8 cellular contexts compared by ENCODE assay signal in genomic region chr16:23557779-23558330, GRCh38. TPM values are rescaled to one million over a fixed set of nuclear protein-coding genes. Genes with fewer than 3 reads are reported as not detected.
DNase-seq lines count a peak whose midpoint lies in the region; ATAC-seq and TF ChIP-seq lines count a peak whose summit lies in the region.

No MANE protein-coding gene starts in this region.

- peaks cover 10% of the 10 kb centered on the region for H3K4me1 ChIP-seq in foreskin keratinocyte

- TF ChIP-seq CTCF in foreskin keratinocyte (conservative IDR thresholded peaks at IDR 0.05) (no peak), osteocyte (IDR thresholded peaks at IDR 0.05) (no peak)

- peak overlapping the region; percentile 88 for H3K27ac ChIP-seq in foreskin keratinocyte

- peak overlapping the region; percentile 89 for H3K27ac Mint-ChIP-seq in osteocyte (ENCODE audit: unreplicated experiment)

- H3K9me3 Mint-ChIP-seq in activated T-cell treated with anti-CD3 and anti-CD28 coated beads, Interleukin-2, amount 50 U/mL, for 4 hours = no peaks in the 10 kb centered on the region
- H3K9me3 Mint-ChIP-seq in osteocyte (ENCODE audit: unreplicated experiment) = no peaks in the 10 kb centered on the region

- H3K4me1 Mint-ChIP-seq in activated T-cell treated with anti-CD3 and anti-CD28 coated beads, Interleukin-2, amount 50 U/mL, for 4 hours (ENCODE audit: low read depth) = peaks cover 36% of the 10 kb centered on the region
- peaks cover 29% of the 10 kb centered on the region for H3K4me1 Mint-ChIP-seq in osteocyte (ENCODE audit: unreplicated experiment)

- ATAC-seq in activated T-cell treated with anti-CD3 and anti-CD28 coated beads, Interleukin-2, amount 50 U/mL, for 4 hours = peak; percentile 13 to 16
- peak; percentile 18 for ATAC-seq in foreskin keratinocyte
- ATAC-seq in GM18868 (IDR thresholded peaks at IDR 0.05; ENCODE audit: unreplicated experiment) = no peak

- peak; percentile 27 for DNase-seq in NCI-H748 (lab: John Stamatoyannopoulos, UW; ENCODE audit: unreplicated experiment)
- DNase-seq in NCI-H748 treated with DMSO at 0.1 percent for 48 hours (lab: John Stamatoyannopoulos, UW) = no peak
- DNase-seq in HT-29 (ENCODE audit: low spot score) = peak; percentile 20
- peak; percentile 4 for DNase-seq in activated T-cell treated with anti-CD3 and anti-CD28 coated beads, Interleukin-2, amount 50 U/mL, for 4 hours
- DNase-seq in foreskin keratinocyte = no peak
- peak; percentile 87 for DNase-seq in osteocyte (ENCODE audit: extremely low spot score, unreplicated experiment)
- no peak for DNase-seq in cortex of kidney (lab: John Stamatoyannopoulos, UW)

- H3K36me3 Mint-ChIP-seq in activated T-cell treated with anti-CD3 and anti-CD28 coated beads, Interleukin-2, amount 50 U/mL, for 4 hours (ENCODE audit: insufficient read depth) = peaks cover 17% of the 10 kb centered on the region
- H3K36me3 Mint-ChIP-seq in osteocyte (ENCODE audit: unreplicated experiment) = peaks cover 25% of the 10 kb centered on the region

- H3K4me3 Mint-ChIP-seq in activated T-cell treated with anti-CD3 and anti-CD28 coated beads, Interleukin-2, amount 50 U/mL, for 4 hours = peak overlapping the region; percentile 95
- peak overlapping the region; percentile 92 for H3K4me3 Mint-ChIP-seq in osteocyte (ENCODE audit: unreplicated experiment)

- no peaks in the 10 kb centered on the region for H3K27me3 ChIP-seq in foreskin keratinocyte

- no peaks in the 10 kb centered on the region for H3K27me3 Mint-ChIP-seq in activated T-cell treated with anti-CD3 and anti-CD28 coated beads, Interleukin-2, amount 50 U/mL, for 4 hours (ENCODE audit: low read depth)
- no peaks in the 10 kb centered on the region for H3K27me3 Mint-ChIP-seq in osteocyte (ENCODE audit: unreplicated experiment)

RNA-seq across cellular contexts. Expression of gene UBFD1, which starts 0.3 kb away (rescaled TPM):
- total RNA-seq in HT-29 (2014; rRNA removed; shearing (Covaris generic)) = 67.3 and 94.4 TPM in 2 replicates
- total RNA-seq in activated T-cell treated with anti-CD3 and anti-CD28 coated beads, Interleukin-2, amount 50 U/mL, for 4 hours = 10 to 100 TPM; 69.8 to 73.8 (median 70.0) TPM
- total RNA-seq in foreskin keratinocyte (36.8 and 40.0 TPM in 2 replicates), osteocyte (92.1 and 100 TPM in 2 replicates)
- polyA plus RNA-seq in foreskin keratinocyte = 19.1 and 20.7 TPM in 2 replicates

RNA-seq across cellular contexts. Expression of gene EARS2, which starts 0.7 kb away (rescaled TPM):
- total RNA-seq in HT-29 (2014; rRNA removed; shearing (Covaris generic)) = 64.7 and 83.3 TPM in 2 replicates
- total RNA-seq in activated T-cell treated with anti-CD3 and anti-CD28 coated beads, Interleukin-2, amount 50 U/mL, for 4 hours = 10 to 100 TPM; 30.8 to 37.1 (median 33.3) TPM
- total RNA-seq in foreskin keratinocyte (30.5 and 39.1 TPM in 2 replicates), osteocyte (18.7 and 21.1 TPM in 2 replicates)
- polyA plus RNA-seq in foreskin keratinocyte = 25.3 and 28.8 TPM in 2 replicates

RNA-seq across cellular contexts. Expression of gene NDUFAB1, which starts 38.3 kb away (rescaled TPM):
- 279 and 304 TPM in 2 replicates for total RNA-seq in HT-29 (2014; rRNA removed; shearing (Covaris generic))
- 100 to 1,000 TPM; 196 to 225 (median 220) TPM for total RNA-seq in activated T-cell treated with anti-CD3 and anti-CD28 coated beads, Interleukin-2, amount 50 U/mL, for 4 hours
- total RNA-seq in foreskin keratinocyte (151 and 154 TPM in 2 replicates), osteocyte (49.7 and 59.4 TPM in 2 replicates)
- 224 and 237 TPM in 2 replicates for polyA plus RNA-seq in foreskin keratinocyte

RNA-seq across cellular contexts. Expression of gene GGA2, which starts 47.6 kb away (rescaled TPM):
- 25.9 and 45.9 TPM in 2 replicates for total RNA-seq in HT-29 (2014; rRNA removed; shearing (Covaris generic))
- total RNA-seq in activated T-cell treated with anti-CD3 and anti-CD28 coated beads, Interleukin-2, amount 50 U/mL, for 4 hours = 10 to 100 TPM; 66.0 to 82.9 (median 70.0) TPM
- total RNA-seq in foreskin keratinocyte (34.0 and 34.6 TPM in 2 replicates), osteocyte (59.7 and 64.6 TPM in 2 replicates)
- 16.5 and 17.5 TPM in 2 replicates for polyA plus RNA-seq in foreskin keratinocyte

Comparison
In these comparisons a context has a peak if more than half of its experiments do, and no peak if none do; other contexts are left out.
1. DNase-seq: peak in NCI-H748 (single experiment), HT-29 (single experiment), activated T-cell treated with anti-CD3 and anti-CD28 coated beads, Interleukin-2, amount 50 U/mL, for 4 hours (single experiment) and osteocyte (single experiment); none in NCI-H748 treated with DMSO at 0.1 percent for 48 hours (single experiment), foreskin keratinocyte (0 of 2) and cortex of kidney (single experiment).